8 cellular contexts compared by ENCODE assay signal in genomic region chr15:95259513-95259912, GRCh38.
A peak's percentile ranks its signal among the peaks of the same experiment; 100 is the strongest.
DNase-seq lines count a peak whose midpoint lies in the region; ATAC-seq, FAIRE-seq and TF ChIP-seq lines count a peak whose summit lies in the region.

No MANE protein-coding gene starts in this region.

- intact Hi-C loops in GM12878 (cut with micrococcal nuclease; ENCODE audit: unreplicated experiment): loop anchor here (1.0 to 10.0 kb wide), 9 partner anchors 33 to 1985 kb away; no protein-coding TSS in a partner anchor

- BruUV-seq in GM12878 (replicated peaks; lab: Mats Ljungman, UMichigan): no TSS peak

- H3K4me2 ChIP-seq in GM12878 (ENCODE audit: control insufficient read depth, insufficient read depth): no peak overlapping the region

- H2AFZ ChIP-seq in GM12878 (ENCODE audit: control insufficient read depth, low read depth, low read length): no peak overlapping the region

- WGBS in GM12878 (ENCODE audit: insufficient coverage, insufficient replicate concordance, low lambda C conversion rate, missing lambda C conversion rate): 9% methylated on average over 6 of the region's 6 CpGs

- no peaks in the 10 kb centered on the region for H3K36me3 ChIP-seq in GM12878 (ENCODE audit: control insufficient read depth in 2 of 2, insufficient read depth in 2 of 2, low read length in 1 of 2)

- no peaks in the 10 kb centered on the region for H3K4me1 ChIP-seq in GM12878 (ENCODE audit: control insufficient read depth, insufficient read depth, low read length)

- in situ Hi-C loops in GM12878 (cut with MboI): no loop called here

- no peak for TF ChIP-seq EP300 in GM12878 (IDR thresholded peaks at IDR 0.05; ENCODE audit: borderline replicate concordance in 1 of 2, control insufficient read depth in 1 of 2, low read depth in 2 of 2, low read length in 2 of 2)

- TF ChIP-seq RAD21 in GM12878 (IDR thresholded peaks at IDR 0.05; ENCODE audit: insufficient read depth, low read depth, low read length): peak; percentile 91

- ATAC-seq in GM21825 (IDR thresholded peaks at IDR 0.05; ENCODE audit: unreplicated experiment) (peak; percentile 74), GM12878 (peak; percentile 95), GM19023 (IDR thresholded peaks at IDR 0.05; ENCODE audit: unreplicated experiment) (no peak)

- POLR2A ChIA-PET in GM12878 (lab: Charles Lee): interaction anchor here (0.5 to 1.2 kb wide), 2 partner anchors 1061 to 1085 kb away, joined by 4 to 5 read pairs; no protein-coding TSS in a partner anchor

- H3K9me3 ChIP-seq in GM12878 (replicated peaks; ENCODE audit: control insufficient read depth, insufficient read depth, low read length): no peaks in the 10 kb centered on the region

- TF ChIP-seq CTCF in GM12878 (IDR thresholded peaks at IDR 0.05 in 2 of 3, conservative IDR thresholded peaks at IDR 0.05 in 1 of 3; ENCODE audit: control insufficient read depth in 2 of 3, extremely low read depth in 1 of 3, insufficient read depth in 1 of 3, low read depth in 3 of 3, low read length in 3 of 3): peak; percentile 69 to 81 (median 75)

- RAD21 ChIA-PET in GM12878 (lab: Charles Lee; ENCODE audit: unreplicated experiment): interaction anchor here (0.7 to 6.0 kb wide), 32 partner anchors 9 to 1986 kb away, joined by 3 to 104 read pairs (median 4); no protein-coding TSS in a partner anchor

- no peaks in the 10 kb centered on the region for H3K79me2 ChIP-seq in GM12878 (ENCODE audit: control insufficient read depth, insufficient read depth, low read length)

- no peaks in the 10 kb centered on the region for H3K27me3 ChIP-seq in GM12878 (replicated peaks in 1 of 2; ENCODE audit: control insufficient read depth in 2 of 2, insufficient read depth in 2 of 2, low read length in 1 of 2)

- no peak for TF ChIP-seq POLR2A in GM12878 (IDR thresholded peaks at IDR 0.05; ENCODE audit: low read depth, low read length)

- no peak overlapping the region for H3K9ac ChIP-seq in GM12878 (ENCODE audit: control insufficient read depth, insufficient read depth, low read length)

- DNase-seq in D341Med (ENCODE audit: low spot score) (peak; percentile 68), NCI-H1092 treated with DMSO at 0.1 percent for 48 hours (lab: John Stamatoyannopoulos, UW) (peak; percentile 18), T-helper 1 cell (peak in 4 of 5 donors; percentile 12 to 50 (median 26)), GM12878 (ENCODE audit: low read depth, low spot score) (peak; percentile 47), iPS DF 4.7 (ENCODE audit: extremely low read depth, low spot score) (peak; percentile 44)
- DNase-seq in stimulated activated CD4-positive, alpha-beta T cell treated with anti-CD3 and anti-CD28 coated beads, Interleukin-12 subunit alpha, Interleukin-12 subunit beta, amount 100 ng/mL, for 4 hours: peak; percentile 25

- SMC1A ChIA-PET in GM12878 (lab: Charles Lee; ENCODE audit: uncharacterized antibody, unreplicated experiment): interaction anchor here (0.6 to 10.6 kb wide), 50 partner anchors 9 to 1986 kb away, joined by 3 to 310 read pairs (median 4); partner anchors contain the start of gene NR2F2

- CTCF ChIA-PET in GM12878 (lab: Yijun Ruan, JAX): interaction anchor here (0.7 to 7.7 kb wide), 51 partner anchors 8 to 1989 kb away, joined by 3 to 92 read pairs (median 4); no protein-coding TSS in a partner anchor

- no peak overlapping the region for H3K27ac ChIP-seq in GM12878 (ENCODE audit: control insufficient read depth, insufficient read depth)

- H3K4me3 ChIP-seq in GM12878: no peak overlapping the region

- no peaks in the 10 kb centered on the region for H4K20me1 ChIP-seq in GM12878 (ENCODE audit: control insufficient read depth, insufficient read depth)

- FAIRE-seq in GM12878 (lab: Jason Lieb, UNC): peak; percentile 59

TF ChIP-seq in GM12878, 131 proteins besides CTCF, POLR2A, EP300 and RAD21:
- TF ChIP-seq SMC3 (IDR thresholded peaks at IDR 0.05; ENCODE audit: borderline replicate concordance, low read length): peak; percentile 95
- TF ChIP-seq YY1 (IDR thresholded peaks at IDR 0.05; ENCODE audit: low read depth, low read length): peak; percentile 76; the same call in 1 of the 2 replicates
- no peak for TF ChIP-seq POU2F2 (IDR thresholded peaks at IDR 0.05; ENCODE audit: borderline replicate concordance, low read depth, low read length)
- peak; percentile 56 for TF ChIP-seq IKZF1 (conservative IDR thresholded peaks at IDR 0.05)
- peak; percentile 40; the same call in 1 of the 2 replicates for TF ChIP-seq SPI1 (IDR thresholded peaks at IDR 0.05; ENCODE audit: borderline replicate concordance, insufficient read depth, low read depth, low read length)
- TF ChIP-seq SMARCA5 (IDR thresholded peaks at IDR 0.05): peak; percentile 61; the same call in 1 of the 2 replicates
- TF ChIP-seq CREM (IDR thresholded peaks at IDR 0.05; ENCODE audit: low read depth): peak; percentile 35; the same call in 1 of the 2 replicates
- no peak for TF ChIP-seq STAT1 (conservative IDR thresholded peaks at IDR 0.05)
- TF ChIP-seq E2F8 (IDR thresholded peaks at IDR 0.05; ENCODE audit: low read depth, partially characterized antibody): peak; percentile 35
- peak; percentile 34; the same call in 1 of the 2 replicates for TF ChIP-seq RELB (IDR thresholded peaks at IDR 0.05; ENCODE audit: low read depth)
- no peak for TF ChIP-seq FOXK2 (IDR thresholded peaks at IDR 0.05)
- TF ChIP-seq MLLT1 (IDR thresholded peaks at IDR 0.05): peak; percentile 17; the same call in 1 of the 2 replicates
- peak; percentile 42 for TF ChIP-seq RELA (IDR thresholded peaks at IDR 0.05; ENCODE audit: borderline replicate concordance, partially characterized antibody)
- TF ChIP-seq IKZF2 (IDR thresholded peaks at IDR 0.05): peak; percentile 26 to 32; a peak in 1 of 4 replicates
- no peak for TF ChIP-seq MYB (IDR thresholded peaks at IDR 0.05; ENCODE audit: borderline replicate concordance, low read depth, low read length)
- TF ChIP-seq NR2C1 (IDR thresholded peaks at IDR 0.05): no peak

Comparison
In these comparisons a context has a peak if more than half of its experiments do, and no peak if none do; other contexts are left out.
1. DNase-seq: peak in every context shown above with its lines; median percentile 68 in D341Med; 47 in GM12878; 44 in iPS DF 4.7; 26 in T-helper 1 cell; 25 in stimulated activated CD4-positive, alpha-beta T cell treated with anti-CD3 and anti-CD28 coated beads, Interleukin-12 subunit alpha, Interleukin-12 subunit beta, amount 100 ng/mL, for 4 hours; 18 in NCI-H1092 treated with DMSO at 0.1 percent for 48 hours.